ENCODE assay signal across 20 cellular contexts in the genomic region with DNA sequence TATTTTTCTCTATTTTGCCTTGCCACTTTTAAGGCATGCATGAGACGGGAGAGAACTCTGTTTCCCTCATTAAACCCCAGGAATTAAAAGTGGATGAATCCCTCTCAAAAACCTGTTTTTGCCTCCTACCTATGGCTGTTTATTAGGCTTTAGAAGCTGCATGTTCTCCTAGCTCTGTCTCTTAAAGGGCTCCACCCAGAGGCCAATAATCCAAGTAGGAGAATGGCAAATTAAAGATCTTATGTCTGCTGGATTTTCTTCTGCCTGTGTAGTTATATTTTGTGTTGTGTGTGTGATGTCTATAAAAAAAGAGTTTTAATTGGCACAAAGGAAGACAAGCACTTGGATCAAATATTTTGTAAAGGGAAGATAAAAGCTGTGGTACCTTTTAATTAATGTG. TPM values are rescaled to one million over a fixed set of nuclear protein-coding genes. Genes with fewer than 3 reads are reported as not detected.
DNase-seq lines count a peak whose midpoint lies in the region; ATAC-seq and TF ChIP-seq lines count a peak whose summit lies in the region.
"Had no signal": no experiment of that assay in that cellular context is flagged by ENCODE, and none has a peak within 500 bp of the region (broad histone marks: within the 10 kb centered on the region; RNA-seq: fewer than 3 reads in every experiment).

No MANE protein-coding gene starts in this region.

- H3K4me1 ChIP-seq in SK-N-SH (ENCODE audit: control insufficient read depth in 1 of 2, insufficient read depth in 2 of 2, low read depth in 1 of 2, low read length in 1 of 2) = no peaks in the 10 kb centered on the region
- no peaks in the 10 kb centered on the region for H3K4me1 ChIP-seq in RWPE2 (ENCODE audit: insufficient read depth, poor library complexity, severe bottlenecking)
- H3K4me1 ChIP-seq: ascending aorta, right lobe of liver, tibial artery had no signal

- H3K27ac Mint-ChIP-seq in type B pancreatic cell = no peak overlapping the region
- H3K27ac Mint-ChIP-seq: activated CD8-positive, alpha-beta memory T cell treated with anti-CD3 and anti-CD28 coated beads, Interleukin-2, amount 10 ng/mL, durations not matched to agents 7 days and 5 days; nephron progenitor cell had no signal

- no peak for TF ChIP-seq RAD21 in SK-N-SH (IDR thresholded peaks at IDR 0.05; ENCODE audit: low read length)

- TF ChIP-seq CTCF in SK-N-SH (IDR thresholded peaks at IDR 0.05) (peak; percentile 39), RWPE2 (IDR thresholded peaks at IDR 0.05; ENCODE audit: poor library complexity, severe bottlenecking) (peak; percentile 51), type B pancreatic cell (conservative IDR thresholded peaks at IDR 0.05) (peak; percentile 26)

- no peaks in the 10 kb centered on the region for H3K9me3 ChIP-seq in SK-N-SH
- no peaks in the 10 kb centered on the region for H3K9me3 ChIP-seq in RWPE2 (ENCODE audit: severe bottlenecking)
- H3K9me3 ChIP-seq: ascending aorta, right lobe of liver, tibial artery had no signal

- H3K9me2 ChIP-seq in SK-N-SH = no peaks in the 10 kb centered on the region; the same call in 1 of the 2 replicates

- no peak overlapping the region for H3K4me3 ChIP-seq in SK-N-SH (ENCODE audit: low read depth in 2 of 2, low read length in 1 of 2)
- H3K4me3 ChIP-seq in RWPE2 (ENCODE audit: severe bottlenecking) = no peak overlapping the region
- H3K4me3 ChIP-seq: ascending aorta, GM23248, right lobe of liver, tibial artery had no signal

- ATAC-seq in SK-N-SH treated with all-trans-retinoic acid at 6 μM for 48 hours = no peak
- ATAC-seq in RWPE2 (ENCODE audit: low read depth) = peak; percentile 33; the same call in 1 of the 3 replicates
- no peak for ATAC-seq in HG02678 (IDR thresholded peaks at IDR 0.05; ENCODE audit: unreplicated experiment)
- no peak for ATAC-seq in GM19455 (IDR thresholded peaks at IDR 0.05; ENCODE audit: unreplicated experiment)
- ATAC-seq: activated CD8-positive, alpha-beta memory T cell treated with anti-CD3 and anti-CD28 coated beads, Interleukin-2, amount 10 ng/mL, durations not matched to agents 7 days and 5 days; right lobe of liver had no signal

- H3K27me3 ChIP-seq in SK-N-SH (ENCODE audit: insufficient read depth) (no peaks in the 10 kb centered on the region), RWPE2 (ENCODE audit: insufficient read depth, poor library complexity, severe bottlenecking) (no peaks in the 10 kb centered on the region)
- H3K27me3 ChIP-seq: ascending aorta, right lobe of liver, tibial artery had no signal

- H3K79me2 ChIP-seq in SK-N-SH (ENCODE audit: insufficient read depth) = no peaks in the 10 kb centered on the region

- DNase-seq in SK-N-SH (no peak), RWPE2 (ENCODE audit: low spot score) (no peak), inferior parietal cortex (ENCODE audit: extremely low spot score) (peak; percentile 20), type B pancreatic cell (ENCODE audit: extremely low spot score, unreplicated experiment) (no peak), NOMO-1 (lab: John Stamatoyannopoulos, UW; ENCODE audit: unreplicated experiment in 2 of 2) (no peak)
- DNase-seq: activated CD4-positive, CD25-positive, alpha-beta regulatory T cell; activated CD8-positive, alpha-beta memory T cell treated with anti-CD3 and anti-CD28 coated beads, Interleukin-2, amount 10 ng/mL, durations not matched to agents 7 days and 5 days; activated gamma-delta T cell treated with Interleukin-2 at 50 U/mL for 16 hours; GM23248; mammary epithelial cell; nephron progenitor cell; right lobe of liver; stimulated activated CD8-positive, alpha-beta memory T cell treated with anti-CD3 and anti-CD28 coated beads, Interleukin-4, amount 100 ng/mL, for 48 hours; T-helper 1 cell; tibial artery had no signal

- no peaks in the 10 kb centered on the region for H3K27me3 Mint-ChIP-seq in type B pancreatic cell
- H3K27me3 Mint-ChIP-seq: activated CD8-positive, alpha-beta memory T cell treated with anti-CD3 and anti-CD28 coated beads, Interleukin-2, amount 10 ng/mL, durations not matched to agents 7 days and 5 days had no signal

- no peaks in the 10 kb centered on the region for H3K9me3 Mint-ChIP-seq in type B pancreatic cell

- H3K36me3 ChIP-seq in SK-N-SH (replicated peaks in 1 of 2; ENCODE audit: control insufficient read depth in 1 of 2, insufficient read depth in 2 of 2, low read length in 1 of 2) (no peaks in the 10 kb centered on the region), RWPE2 (ENCODE audit: low read depth) (no peaks in the 10 kb centered on the region)
- H3K36me3 ChIP-seq: ascending aorta, right lobe of liver, tibial artery had no signal

- no peaks in the 10 kb centered on the region for H3K36me3 Mint-ChIP-seq in type B pancreatic cell
- H3K36me3 Mint-ChIP-seq: activated CD8-positive, alpha-beta memory T cell treated with anti-CD3 and anti-CD28 coated beads, Interleukin-2, amount 10 ng/mL, durations not matched to agents 7 days and 5 days had no signal

- H3K4me3 Mint-ChIP-seq in type B pancreatic cell = no peak overlapping the region
- H3K4me3 Mint-ChIP-seq: activated CD8-positive, alpha-beta memory T cell treated with anti-CD3 and anti-CD28 coated beads, Interleukin-2, amount 10 ng/mL, durations not matched to agents 7 days and 5 days; nephron progenitor cell had no signal

- no peaks in the 10 kb centered on the region for H3F3A ChIP-seq in SK-N-SH (replicated peaks; ENCODE audit: insufficient read depth)

- TF ChIP-seq EP300 in SK-N-SH (IDR thresholded peaks at IDR 0.05; ENCODE audit: borderline replicate concordance in 1 of 2, low read depth in 1 of 2, low read length in 1 of 2) = no peak

- 22% methylated on average over 1 of the region's 1 CpG for WGBS in SK-N-SH (ENCODE audit: low lambda C conversion rate)

- no peak overlapping the region for H3K27ac ChIP-seq in SK-N-SH (ENCODE audit: low read depth in 2 of 2, low read length in 1 of 2)
- H3K27ac ChIP-seq in RWPE2 (ENCODE audit: poor library complexity, severe bottlenecking) = peak overlapping the region; percentile 57
- H3K27ac ChIP-seq: ascending aorta, GM23248, right lobe of liver, tibial artery had no signal

- no peaks in the 10 kb centered on the region for H4K20me1 ChIP-seq in SK-N-SH (ENCODE audit: insufficient read depth)

- POLR2A ChIA-PET in SK-N-SH (lab: Yijun Ruan, JAX) = no interaction called here

- CTCF ChIA-PET in SK-N-SH (lab: Yijun Ruan, JAX) = no interaction called here

- no peak overlapping the region for H2AFZ ChIP-seq in SK-N-SH (ENCODE audit: low read depth)
- H2AFZ ChIP-seq: GM23248 had no signal

- no peak overlapping the region for H3K9ac ChIP-seq in SK-N-SH
- H3K9ac ChIP-seq: GM23248 had no signal

- no peaks in the 10 kb centered on the region for H3K4me1 Mint-ChIP-seq in type B pancreatic cell (ENCODE audit: unreplicated experiment)
- H3K4me1 Mint-ChIP-seq: activated CD8-positive, alpha-beta memory T cell treated with anti-CD3 and anti-CD28 coated beads, Interleukin-2, amount 10 ng/mL, durations not matched to agents 7 days and 5 days; nephron progenitor cell had no signal

- no peak overlapping the region for H3K4me2 ChIP-seq in SK-N-SH

TF ChIP-seq in SK-N-SH, 30 proteins besides CTCF, POLR2A, EP300 and RAD21 (continues in another document):
- TF ChIP-seq GABPA (IDR thresholded peaks at IDR 0.05; ENCODE audit: low read depth) (no peak), TCF12 (IDR thresholded peaks at IDR 0.05) (no peak), EZH2phosphoT487 (IDR thresholded peaks at IDR 0.05; ENCODE audit: borderline replicate concordance, low read depth) (no peak), MEF2A (IDR thresholded peaks at IDR 0.05; ENCODE audit: borderline replicate concordance, low read depth) (no peak), MXI1 (IDR thresholded peaks at IDR 0.05; ENCODE audit: low read depth, low read length) (no peak)
- TF ChIP-seq, protein P1, sequence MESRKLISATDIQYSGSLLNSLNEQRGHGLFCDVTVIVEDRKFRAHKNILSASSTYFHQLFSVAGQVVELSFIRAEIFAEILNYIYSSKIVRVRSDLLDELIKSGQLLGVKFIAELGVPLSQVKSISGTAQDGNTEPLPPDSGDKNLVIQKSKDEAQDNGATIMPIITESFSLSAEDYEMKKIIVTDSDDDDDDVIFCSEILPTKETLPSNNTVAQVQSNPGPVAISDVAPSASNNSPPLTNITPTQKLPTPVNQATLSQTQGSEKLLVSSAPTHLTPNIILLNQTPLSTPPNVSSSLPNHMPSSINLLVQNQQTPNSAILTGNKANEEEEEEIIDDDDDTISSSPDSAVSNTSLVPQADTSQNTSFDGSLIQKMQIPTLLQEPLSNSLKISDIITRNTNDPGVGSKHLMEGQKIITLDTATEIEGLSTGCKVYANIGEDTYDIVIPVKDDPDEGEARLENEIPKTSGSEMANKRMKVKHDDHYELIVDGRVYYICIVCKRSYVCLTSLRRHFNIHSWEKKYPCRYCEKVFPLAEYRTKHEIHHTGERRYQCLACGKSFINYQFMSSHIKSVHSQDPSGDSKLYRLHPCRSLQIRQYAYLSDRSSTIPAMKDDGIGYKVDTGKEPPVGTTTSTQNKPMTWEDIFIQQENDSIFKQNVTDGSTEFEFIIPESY (IDR thresholded peaks at IDR 0.05; ENCODE audit: borderline replicate concordance, low read depth) = no peak

TF ChIP-seq in SK-N-SH treated with all-trans-retinoic acid at 6 μM for 48 hours, 23 proteins besides CTCF, POLR2A, EP300 and RAD21 (continues in another document):
- TF ChIP-seq SNAI2 (CRISPR knock-in tag; IDR thresholded peaks at IDR 0.05) = no peak
- TF ChIP-seq, protein P2, sequence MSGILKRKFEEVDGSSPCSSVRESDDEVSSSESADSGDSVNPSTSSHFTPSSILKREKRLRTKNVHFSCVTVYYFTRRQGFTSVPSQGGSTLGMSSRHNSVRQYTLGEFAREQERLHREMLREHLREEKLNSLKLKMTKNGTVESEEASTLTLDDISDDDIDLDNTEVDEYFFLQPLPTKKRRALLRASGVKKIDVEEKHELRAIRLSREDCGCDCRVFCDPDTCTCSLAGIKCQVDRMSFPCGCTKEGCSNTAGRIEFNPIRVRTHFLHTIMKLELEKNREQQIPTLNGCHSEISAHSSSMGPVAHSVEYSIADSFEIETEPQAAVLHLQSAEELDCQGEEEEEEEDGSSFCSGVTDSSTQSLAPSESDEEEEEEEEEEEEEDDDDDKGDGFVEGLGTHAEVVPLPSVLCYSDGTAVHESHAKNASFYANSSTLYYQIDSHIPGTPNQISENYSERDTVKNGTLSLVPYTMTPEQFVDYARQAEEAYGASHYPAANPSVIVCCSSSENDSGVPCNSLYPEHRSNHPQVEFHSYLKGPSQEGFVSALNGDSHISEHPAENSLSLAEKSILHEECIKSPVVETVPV (CRISPR knock-in tag; IDR thresholded peaks at IDR 0.05) = no peak

RNA-seq across cellular contexts. Expression of gene MAGEC1, which starts 32.4 kb away (rescaled TPM):
- polyA plus RNA-seq in SK-N-SH (2012; rRNA removed) = 22.2 and 28.7 TPM in 2 replicates
- 24.8 and 26.3 TPM in 2 replicates for polyA plus RNA-seq in SK-N-SH (2012; cell fraction: cytosol; rRNA removed)
- 12.2 and 20.1 TPM in 2 replicates for polyA plus RNA-seq in SK-N-SH (2012; cell fraction: nucleus; rRNA removed)
- not detected in 2 replicates for total RNA-seq in type B pancreatic cell (ENCODE audit: low replicate concordance)
- total RNA-seq: activated CD8-positive, alpha-beta memory T cell treated with anti-CD3 and anti-CD28 coated beads, Interleukin-2, amount 10 ng/mL, durations not matched to agents 7 days and 5 days; ascending aorta; GM23248; mammary epithelial cell; NCI-H460; right lobe of liver had no signal
- polyA plus RNA-seq: GM23248, mammary epithelial cell had no signal
